Comparison of ENCODE assay signal across 11 cellular contexts in the genomic region with DNA sequence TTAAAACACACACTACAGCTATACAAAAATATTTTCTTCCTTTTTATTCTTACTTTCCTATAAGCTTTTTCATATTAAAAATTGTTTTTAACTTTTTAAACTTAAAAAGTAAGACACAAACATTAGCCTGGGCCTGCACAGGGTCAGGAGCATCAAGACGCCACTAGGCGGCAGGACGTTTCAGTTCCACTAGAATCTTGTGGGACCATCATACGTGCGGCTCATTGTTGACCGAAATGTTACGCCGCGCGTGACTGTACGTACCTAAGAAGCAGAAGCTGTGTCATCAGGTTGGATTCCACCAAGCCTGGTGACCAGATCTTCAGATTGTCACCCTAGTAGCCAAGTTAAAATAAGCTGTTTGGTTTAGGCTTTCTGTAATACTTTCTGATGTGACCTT. TPM values are rescaled to one million over a fixed set of nuclear protein-coding genes. Genes with fewer than 3 reads are reported as not detected.
DNase-seq lines count a peak whose midpoint lies in the region; TF ChIP-seq lines count a peak whose summit lies in the region.
"Had no signal": no experiment of that assay in that cellular context is flagged by ENCODE, and none has a peak within 500 bp of the region (broad histone marks: within the 10 kb centered on the region; RNA-seq: fewer than 3 reads in every experiment).

No MANE protein-coding gene starts in this region.

- 96% methylated on average over 11 of the region's 11 CpGs for WGBS in SK-N-SH (ENCODE audit: low lambda C conversion rate)
- WGBS in neuronal stem cell (ENCODE audit: extremely low coverage in 2 of 2, insufficient read length in 2 of 2, insufficient replicate concordance in 1 of 2), 2 donors: no CpG with 5 or more reads among the region's 11 CpGs

- H3K9ac ChIP-seq in SK-N-SH (no peak overlapping the region), neuronal stem cell (ENCODE audit: low read depth, low read length, poor library complexity) (no peak overlapping the region)
- H3K9ac ChIP-seq: BLaER1 treated with 17β-estradiol and CSF1 and Interleukin-3, amounts not matched to agents 10 nM and 100 nM had no signal

- H3F3A ChIP-seq in SK-N-SH (replicated peaks; ENCODE audit: insufficient read depth): peaks cover 12% of the 10 kb centered on the region

- H3K4me3 ChIP-seq in SK-N-SH (ENCODE audit: low read depth in 2 of 2, low read length in 1 of 2): no peak overlapping the region; a peak in 1 of 4 replicates
- H3K4me3 ChIP-seq in fibroblast of villous mesenchyme (ENCODE audit: low read depth, low read length): no peak overlapping the region
- H3K4me3 ChIP-seq in neuronal stem cell (ENCODE audit: low read length in 2 of 2): no peak overlapping the region
- H3K4me3 ChIP-seq: BLaER1 treated with 17β-estradiol and CSF1 and Interleukin-3, amounts not matched to agents 10 nM and 100 nM; left ventricle myocardium inferior had no signal

- TF ChIP-seq EP300 in SK-N-SH (IDR thresholded peaks at IDR 0.05; ENCODE audit: borderline replicate concordance in 1 of 2, low read depth in 1 of 2, low read length in 1 of 2): no peak

- H2AFZ ChIP-seq in SK-N-SH (ENCODE audit: low read depth): no peak overlapping the region
- H2AFZ ChIP-seq in neuronal stem cell (ENCODE audit: low read length): no peak overlapping the region

- no peaks in the 10 kb centered on the region for H3K9me2 ChIP-seq in SK-N-SH

- TF ChIP-seq CTCF in 22Rv1 (IDR thresholded peaks at IDR 0.05): peak; percentile 50
- TF ChIP-seq CTCF in GM12872 (IDR thresholded peaks at IDR 0.05; ENCODE audit: insufficient read depth, low read depth, low read length): 0 out of 3 replicates have a peak, but pooled peaks have one; percentile 13
- TF ChIP-seq CTCF in SK-N-SH (IDR thresholded peaks at IDR 0.05): peak; percentile 49
- TF ChIP-seq CTCF in fibroblast of villous mesenchyme (IDR thresholded peaks at IDR 0.05; ENCODE audit: insufficient read depth, low read depth, low read length): peak; percentile 34

- no peak for TF ChIP-seq RAD21 in SK-N-SH (IDR thresholded peaks at IDR 0.05; ENCODE audit: low read length)

- H3K18ac ChIP-seq in neuronal stem cell (ENCODE audit: low read length): no peak overlapping the region

- H3K4ac ChIP-seq in neuronal stem cell (ENCODE audit: low read length): no peak overlapping the region

- DNase-seq in SK-N-SH (no peak), fibroblast of villous mesenchyme (ENCODE audit: low read depth) (no peak), NCI-H1930 (lab: John Stamatoyannopoulos, UW) (no peak), NCI-H2171 (lab: John Stamatoyannopoulos, UW) (no peak), neuronal stem cell (ENCODE audit: low spot score) (no peak), 8988T (no peak)
- DNase-seq: left ventricle myocardium inferior, Right ventricle myocardium superior had no signal

- no peaks in the 10 kb centered on the region for H3K27me3 ChIP-seq in SK-N-SH (ENCODE audit: insufficient read depth)
- no peaks in the 10 kb centered on the region for H3K27me3 ChIP-seq in neuronal stem cell (ENCODE audit: control insufficient read depth in 3 of 3, insufficient read depth in 3 of 3, low read depth in 1 of 3, low read length in 3 of 3)
- H3K27me3 ChIP-seq: BLaER1 treated with 17β-estradiol and CSF1 and Interleukin-3, amounts not matched to agents 10 nM and 100 nM had no signal

- H3K4me1 ChIP-seq in SK-N-SH (ENCODE audit: control insufficient read depth in 1 of 2, insufficient read depth in 2 of 2, low read depth in 1 of 2, low read length in 1 of 2) (peaks cover 0 to 4% of the 10 kb centered on the region in 2 experiments; a peak in 2 of 4 replicates), neuronal stem cell (ENCODE audit: control insufficient read depth in 2 of 2, insufficient read depth in 1 of 2, low read depth in 1 of 2, low read length in 2 of 2) (peaks cover 0 to 4% of the 10 kb centered on the region in 2 donors)

- H3K4me2 ChIP-seq in SK-N-SH: no peak overlapping the region
- H3K4me2 ChIP-seq in neuronal stem cell (ENCODE audit: insufficient read depth, low read length, poor library complexity, severe bottlenecking): no peak overlapping the region
- H3K4me2 ChIP-seq: BLaER1 treated with 17β-estradiol and CSF1 and Interleukin-3, amounts not matched to agents 10 nM and 100 nM had no signal

- peaks cover 7% of the 10 kb centered on the region for H3K79me1 ChIP-seq in neuronal stem cell (ENCODE audit: low read depth, low read length)

- H3K79me2 ChIP-seq in SK-N-SH (ENCODE audit: insufficient read depth): peaks cover 96% of the 10 kb centered on the region

- H3K27ac ChIP-seq in 22Rv1 (no peak overlapping the region), SK-N-SH (ENCODE audit: low read depth in 2 of 2, low read length in 1 of 2) (no peak overlapping the region), neuronal stem cell (replicated peaks; ENCODE audit: low read length) (no peak overlapping the region)
- H3K27ac ChIP-seq: BLaER1 treated with 17β-estradiol and CSF1 and Interleukin-3, amounts not matched to agents 10 nM and 100 nM; left ventricle myocardium inferior had no signal

- H2BK5ac ChIP-seq in neuronal stem cell (ENCODE audit: low read length): no peak overlapping the region

- peaks cover 35 to 36% of the 10 kb centered on the region in 2 experiments for H3K36me3 ChIP-seq in SK-N-SH (replicated peaks in 1 of 2; ENCODE audit: control insufficient read depth in 1 of 2, insufficient read depth in 2 of 2, low read length in 1 of 2)
- peaks cover 8 to 90% of the 10 kb centered on the region in 2 donors for H3K36me3 ChIP-seq in neuronal stem cell (replicated peaks in 1 of 2; ENCODE audit: control insufficient read depth in 2 of 2, insufficient read depth in 2 of 2, low read length in 2 of 2)

- H3K23ac ChIP-seq in neuronal stem cell (ENCODE audit: low read depth, low read length, poor library complexity): no peak overlapping the region

- peaks cover 42% of the 10 kb centered on the region for H4K20me1 ChIP-seq in SK-N-SH (ENCODE audit: insufficient read depth)

- POLR2A ChIA-PET in SK-N-SH (lab: Yijun Ruan, JAX): no interaction called here

- H2AK5ac ChIP-seq in neuronal stem cell (ENCODE audit: low read depth, low read length): no peak overlapping the region

- H4K8ac ChIP-seq in neuronal stem cell (ENCODE audit: low read depth, low read length): no peak overlapping the region

- H2BK15ac ChIP-seq in neuronal stem cell (ENCODE audit: low read length): no peak overlapping the region

- H4K91ac ChIP-seq in neuronal stem cell (ENCODE audit: low read depth, low read length, poor library complexity): no peak overlapping the region

- no peak overlapping the region for H2BK12ac ChIP-seq in neuronal stem cell (ENCODE audit: low read length)

- H3K14ac ChIP-seq in neuronal stem cell (ENCODE audit: low read length): no peak overlapping the region

- no peaks in the 10 kb centered on the region for H3K9me3 ChIP-seq in SK-N-SH
- no peaks in the 10 kb centered on the region for H3K9me3 ChIP-seq in neuronal stem cell (replicated peaks in 1 of 2; ENCODE audit: control insufficient read depth in 2 of 2, insufficient read depth in 1 of 2, low read depth in 1 of 2, low read length in 2 of 2)
- H3K9me3 ChIP-seq: BLaER1 treated with 17β-estradiol and CSF1 and Interleukin-3, amounts not matched to agents 10 nM and 100 nM; left ventricle myocardium inferior had no signal

- H2BK120ac ChIP-seq in neuronal stem cell (ENCODE audit: low read depth, low read length): no peak overlapping the region

- CTCF ChIA-PET in SK-N-SH (lab: Yijun Ruan, JAX): interaction anchor here (0.6 to 3.6 kb wide), 25 partner anchors 8 to 236 kb away, joined by 3 to 30 read pairs (median 5); no protein-coding TSS in a partner anchor

TF ChIP-seq in SK-N-SH, 30 proteins besides CTCF, POLR2A, EP300 and RAD21 (continues in another document):
- TF ChIP-seq FOXJ3 (CRISPR knock-in tag; IDR thresholded peaks at IDR 0.05) (no peak), TAF1 (IDR thresholded peaks at IDR 0.05; ENCODE audit: borderline replicate concordance, low read depth, low read length) (no peak), SIN3A (IDR thresholded peaks at IDR 0.05; ENCODE audit: borderline replicate concordance, low read depth, low read length) (no peak), CHD2 (IDR thresholded peaks at IDR 0.05; ENCODE audit: low read length, partially characterized antibody) (no peak), TCF12 (IDR thresholded peaks at IDR 0.05) (no peak), FOXM1 (IDR thresholded peaks at IDR 0.05; ENCODE audit: low read depth) (no peak), ZBTB33 (IDR thresholded peaks at IDR 0.05; ENCODE audit: borderline replicate concordance, low read depth) (no peak), POLR2AphosphoS5 (IDR thresholded peaks at IDR 0.05; ENCODE audit: low read depth, low read length) (no peak), USF1 (IDR thresholded peaks at IDR 0.05; ENCODE audit: borderline replicate concordance, low read depth) (no peak), RCOR1 (IDR thresholded peaks at IDR 0.05; ENCODE audit: low read length) (no peak)

RNA-seq across cellular contexts. Expression of gene USP10, which starts 47.1 kb away (rescaled TPM):
- 41.6 and 49.2 TPM in 2 replicates for polyA plus RNA-seq in SK-N-SH (2012; rRNA removed)
- polyA plus RNA-seq in SK-N-SH (2012; cell fraction: cytosol; rRNA removed): 27.1 and 31.0 TPM in 2 replicates
- polyA plus RNA-seq in SK-N-SH (2012; cell fraction: nucleus; rRNA removed): 103 and 133 TPM in 2 replicates
- total RNA-seq in fibroblast of villous mesenchyme: 53.1 and 65.2 TPM in 2 replicates
- 92.1 TPM for polyA plus RNA-seq in neuronal stem cell (2013, experiment 1 of 2)
- 91.9 TPM for polyA plus RNA-seq in neuronal stem cell (2013, experiment 2 of 2)
